In the genomic region with DNA sequence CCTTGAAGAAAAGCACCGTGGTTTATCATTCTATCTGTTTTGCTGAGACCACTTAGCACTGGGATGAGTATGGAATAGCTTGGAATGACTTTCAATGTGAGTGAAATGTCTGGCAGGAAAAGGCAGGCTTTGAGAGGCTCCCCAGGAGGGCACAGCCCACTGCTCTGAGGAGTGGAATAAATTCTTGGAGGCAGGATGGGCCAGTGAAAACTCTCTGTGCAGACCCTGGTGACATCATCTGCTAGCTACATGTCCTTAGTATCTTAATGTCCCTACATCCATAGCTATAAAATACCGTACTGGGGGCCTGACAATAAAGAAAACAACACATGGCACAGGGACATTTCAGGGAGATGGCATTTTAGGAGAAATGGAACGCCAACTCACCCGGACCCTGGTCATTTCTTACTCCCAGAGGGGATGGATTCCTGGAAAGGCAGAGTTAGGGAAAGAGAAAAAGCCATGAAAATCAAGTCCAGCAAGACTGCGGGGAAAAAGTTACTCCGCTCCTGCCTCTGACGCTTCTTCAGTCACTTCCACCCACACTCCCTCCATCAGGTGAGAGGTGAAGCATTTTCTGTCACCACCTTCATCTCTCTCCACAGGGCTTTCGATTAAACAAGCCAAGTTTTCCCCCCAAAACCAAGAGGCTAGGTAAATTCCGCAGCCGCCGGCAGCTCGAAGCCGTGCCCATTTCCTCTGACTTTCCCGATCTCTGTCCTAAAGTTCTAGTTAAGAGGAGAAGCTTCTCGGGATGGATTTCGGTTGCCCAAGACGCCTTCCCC, we compare ENCODE assay signal across 8 cellular contexts. TPM values are rescaled to one million over a fixed set of nuclear protein-coding genes. Genes with fewer than 3 reads are reported as not detected.
A peak's percentile ranks its signal among the peaks of the same experiment; 100 is the strongest.
DNase-seq lines count a peak whose midpoint lies in the region; ATAC-seq, FAIRE-seq and TF ChIP-seq lines count a peak whose summit lies in the region.

No MANE protein-coding gene starts in this region.

- POLR2A ChIA-PET in CD8-positive, alpha-beta T cell (lab: Charles Lee): interaction anchor here (0.7 to 2.9 kb wide), 6 partner anchors 18 to 934 kb away, joined by 3 to 18 read pairs (median 5); partner anchors contain the start of genes CSGALNACT2, ZNF32 and ZNF485
- POLR2A ChIA-PET in PC-9 (lab: Charles Lee; ENCODE audit: unreplicated experiment): no interaction called here

- H3K4me3 ChIP-seq in CD8-positive, alpha-beta T cell (ENCODE audit: low read depth, low read length): peak overlapping the region; percentile 63
- peak overlapping the region; percentile 75 for H3K4me3 ChIP-seq in PC-9
- peak overlapping the region; percentile 58 to 60 for H3K4me3 ChIP-seq in esophagus (ENCODE audit: low read depth in 1 of 2, low read length in 2 of 2)
- peak overlapping the region in 3 of 4 donors; percentile 42 to 75 (median 51) for H3K4me3 ChIP-seq in pancreas
- no peak overlapping the region for H3K4me3 ChIP-seq in SJCRH30

- H4K20me1 ChIP-seq in PC-9 (ENCODE audit: insufficient read depth): no peaks in the 10 kb centered on the region

- no peak for TF ChIP-seq CTCF in CD8-positive, alpha-beta T cell (IDR thresholded peaks at IDR 0.05)
- TF ChIP-seq CTCF in PC-9 (conservative IDR thresholded peaks at IDR 0.05) (no peak), pancreas (IDR thresholded peaks at IDR 0.05) (no peak)

- H3K27ac Mint-ChIP-seq in CD8-positive, alpha-beta T cell: peak overlapping the region; percentile 86

- BruUV-seq in PC-9 (replicated peaks; lab: Mats Ljungman, UMichigan): TSS peak; percentile 56

- H3K27me3 ChIP-seq in CD8-positive, alpha-beta T cell (ENCODE audit: insufficient read depth, low read length): no peaks in the 10 kb centered on the region
- H3K27me3 ChIP-seq in PC-9 (ENCODE audit: insufficient read depth, low read depth): no peaks in the 10 kb centered on the region
- no peaks in the 10 kb centered on the region for H3K27me3 ChIP-seq in esophagus (ENCODE audit: control insufficient read depth in 1 of 2, insufficient read depth in 2 of 2, low read length in 2 of 2)
- H3K27me3 ChIP-seq in pancreas: no peaks in the 10 kb centered on the region
- no peaks in the 10 kb centered on the region for H3K27me3 ChIP-seq in SJCRH30

- intact Hi-C loops in CD8-positive, alpha-beta T cell (cut with DNase I, micrococcal nuclease): loop anchor here (1.0 to 10.0 kb wide), 13 partner anchors 33 to 1429 kb away; partner anchors contain the start of genes BMS1 (in 2 of the 2), ZNF32 (in 2 of the 2), ZNF485 (in 2 of the 2) and CSGALNACT2 (in 1 of the 2)
- intact Hi-C loops in PC-9 (cut with micrococcal nuclease; ENCODE audit: unreplicated experiment): loop anchor here (10.0 kb wide), 1 partner anchor 1019 kb away; no protein-coding TSS in a partner anchor
- intact Hi-C loops in pancreas (cut with DNase I): no loop called here

- H3K9me2 ChIP-seq in PC-9 (ENCODE audit: insufficient read depth): no peaks in the 10 kb centered on the region

- peaks cover 3% of the 10 kb centered on the region for H3K36me3 Mint-ChIP-seq in CD8-positive, alpha-beta T cell

- peaks cover 25% of the 10 kb centered on the region for H3K4me1 ChIP-seq in CD8-positive, alpha-beta T cell (ENCODE audit: insufficient read depth, low read length)
- H3K4me1 ChIP-seq in PC-9 (replicated peaks; ENCODE audit: insufficient read depth): peaks cover 12% of the 10 kb centered on the region; the same call in 1 of the 2 replicates
- peaks cover 3 to 6% of the 10 kb centered on the region in 2 donors for H3K4me1 ChIP-seq in esophagus (ENCODE audit: control insufficient read depth in 2 of 2, insufficient read depth in 2 of 2, low read length in 1 of 2)
- H3K4me1 ChIP-seq in pancreas: peaks cover 0 to 9% (median 0%) of the 10 kb centered on the region in 3 donors
- no peaks in the 10 kb centered on the region for H3K4me1 ChIP-seq in SJCRH30

- ATAC-seq in CD8-positive, alpha-beta T cell: no peak
- ATAC-seq in pancreas (peak in 1 of 4 donors; percentile 5), GM21390 (IDR thresholded peaks at IDR 0.05; ENCODE audit: unreplicated experiment) (no peak), GM21423 (IDR thresholded peaks at IDR 0.05; ENCODE audit: unreplicated experiment) (no peak)

- H3K27ac ChIP-seq in CD8-positive, alpha-beta T cell (ENCODE audit: low read depth, low read length): no peak overlapping the region
- no peak overlapping the region for H3K27ac ChIP-seq in PC-9
- peak overlapping the region in 1 of 2 donors; percentile 68 for H3K27ac ChIP-seq in esophagus (ENCODE audit: low read depth in 2 of 2, low read length in 1 of 2)
- peak overlapping the region in 1 of 4 donors; percentile 52 for H3K27ac ChIP-seq in pancreas
- H3K27ac ChIP-seq in SJCRH30: no peak overlapping the region

- H3K27me3 Mint-ChIP-seq in CD8-positive, alpha-beta T cell (ENCODE audit: low read depth): no peaks in the 10 kb centered on the region

- FAIRE-seq in pancreas (lab: Jason Lieb, UNC): no peak

- peak overlapping the region; percentile 71 for H3K4me3 Mint-ChIP-seq in CD8-positive, alpha-beta T cell

- CTCF ChIA-PET in CD8-positive, alpha-beta T cell (lab: Charles Lee): interaction anchor here (1.2 to 1.4 kb wide), 2 partner anchors 10 to 114 kb away, joined by 3 to 4 read pairs; no protein-coding TSS in a partner anchor
- CTCF ChIA-PET in PC-9 (lab: Charles Lee): no interaction called here

- H3K9me3 ChIP-seq in CD8-positive, alpha-beta T cell (ENCODE audit: low read length): no peaks in the 10 kb centered on the region
- H3K9me3 ChIP-seq in PC-9 (ENCODE audit: insufficient read depth, low read depth) (0 out of 2 replicates have a peak, but pooled peaks cover 3% of the 10 kb centered on the region), esophagus (ENCODE audit: control insufficient read depth in 2 of 2, insufficient read depth in 1 of 2, low read depth in 1 of 2, low read length in 1 of 2) (peaks cover 0 to 3% of the 10 kb centered on the region in 2 donors), pancreas (no peaks in the 10 kb centered on the region), SJCRH30 (replicated peaks) (no peaks in the 10 kb centered on the region)

- peaks cover 6% of the 10 kb centered on the region; the same call in 1 of the 2 replicates for H3F3A ChIP-seq in PC-9 (ENCODE audit: insufficient read depth, low read depth)

- peaks cover 5% of the 10 kb centered on the region for H3K9me3 Mint-ChIP-seq in CD8-positive, alpha-beta T cell

- H2AFZ ChIP-seq in PC-9: peak overlapping the region; percentile 87

- no peak for DNase-seq in CD8-positive, alpha-beta T cell
- no peak for DNase-seq in PC-9
- no peak for DNase-seq in pancreas
- no peak for DNase-seq in SJCRH30
- no peak for DNase-seq in T-helper 9 cell

- H3K4me1 Mint-ChIP-seq in CD8-positive, alpha-beta T cell (ENCODE audit: low read depth): peaks cover 51% of the 10 kb centered on the region

- H3K4me2 ChIP-seq in PC-9: peak overlapping the region; percentile 80

- H3K79me2 ChIP-seq in PC-9 (ENCODE audit: low read depth): no peaks in the 10 kb centered on the region

- peaks cover 1% of the 10 kb centered on the region for H3K36me3 ChIP-seq in CD8-positive, alpha-beta T cell (ENCODE audit: insufficient read depth, low read length)
- H3K36me3 ChIP-seq in PC-9 (ENCODE audit: low read depth) (0 out of 2 replicates have a peak, but pooled peaks cover 3% of the 10 kb centered on the region), esophagus (ENCODE audit: control insufficient read depth in 2 of 2, insufficient read depth in 2 of 2, low read length in 1 of 2) (no peaks in the 10 kb centered on the region), pancreas (no peaks in the 10 kb centered on the region), SJCRH30 (no peaks in the 10 kb centered on the region)

- WGBS in esophagus, 2 donors: 50 to 53% methylated on average over 17 of the region's 17 CpGs
- WGBS in pancreas, 2 donors: 60 to 64% methylated on average over 17 of the region's 17 CpGs

RNA-seq across cellular contexts. Expression of gene ZNF239, which starts 1.0 kb away (rescaled TPM):
- total RNA-seq in CD8-positive, alpha-beta T cell: 1 to 10 TPM in 1 of 2 experiments, under 1 TPM in 1; 0.75 to 1.1 TPM
- 3.3 and 3.7 TPM in 2 replicates for total RNA-seq in PC-9 (2021)
- polyA plus RNA-seq in esophagus: under 1 TPM; 0.61 to 0.72 TPM
- 1 to 10 TPM; 1.2 to 3.5 (median 2.4) TPM for total RNA-seq in pancreas
- polyA plus RNA-seq in pancreas: 1 to 10 TPM; 4.8 to 5.1 TPM
- not detected in 2 replicates for total RNA-seq in SJCRH30 (2014; rRNA removed; shearing (Covaris generic))

RNA-seq across cellular contexts. Expression of gene ZNF485, which starts 32.8 kb away (rescaled TPM):
- 1 to 10 TPM in 1 of 2 experiments, under 1 TPM in 1; 0.92 to 1.2 TPM for total RNA-seq in CD8-positive, alpha-beta T cell
- total RNA-seq in PC-9 (2021) (2.1 and 3.7 TPM in 2 replicates), pancreas (1 to 10 TPM; 3.5 to 5.7 (median 4.3) TPM)
- polyA plus RNA-seq in esophagus (1 to 10 TPM; 1.8 to 2.8 TPM), pancreas (1 to 10 TPM; 2.8 to 3.3 TPM)
- total RNA-seq in SJCRH30 (2014; rRNA removed; shearing (Covaris generic)): 2.2 and 2.9 TPM in 2 replicates

Comparison
In these comparisons a context has a peak if more than half of its experiments do, and no peak if none do; other contexts are left out.
1. intact Hi-C loops: an anchor here in CD8-positive, alpha-beta T cell (1.0 to 10.0 kb wide) and PC-9 (10.0 kb wide); none called in pancreas.